ENCODE assay signal across 19 cellular contexts in the genomic region with DNA sequence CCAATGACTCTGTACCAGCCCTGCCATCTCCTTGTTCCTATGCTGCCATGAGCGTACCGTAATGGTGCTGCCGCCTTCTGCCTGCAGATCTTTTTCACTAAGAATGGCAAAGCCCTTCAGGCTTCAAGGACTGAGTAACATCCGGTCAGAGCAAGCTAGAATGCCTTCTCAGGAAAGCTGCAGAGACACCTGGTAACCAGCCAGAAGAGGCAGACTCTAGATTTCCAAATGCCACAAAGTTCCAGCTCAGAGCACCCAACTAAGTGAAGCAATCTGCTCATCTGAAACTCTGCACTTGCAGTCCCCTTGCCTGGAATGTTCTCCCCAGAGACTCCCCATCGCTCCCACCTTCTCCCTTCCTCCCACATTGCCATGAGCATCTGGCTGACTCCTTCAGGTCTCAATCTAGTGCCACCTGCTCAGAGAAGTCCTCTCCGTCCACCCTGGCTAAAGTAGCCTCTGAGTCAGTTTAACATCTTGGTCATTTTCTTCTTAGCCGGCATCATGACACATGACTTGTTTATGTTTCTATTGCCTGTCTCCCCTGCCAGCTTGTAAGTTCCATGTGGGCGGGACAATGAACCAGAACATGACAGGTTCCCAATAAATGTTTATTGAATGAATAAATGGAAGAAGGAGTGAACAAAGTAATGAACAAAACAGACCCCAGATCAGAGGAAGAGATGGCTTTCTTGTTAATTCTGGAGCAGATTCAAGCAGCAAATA. TPM values are rescaled to one million over a fixed set of nuclear protein-coding genes. Genes with fewer than 3 reads are reported as not detected.
DNase-seq lines count a peak whose midpoint lies in the region; ATAC-seq, FAIRE-seq and TF ChIP-seq lines count a peak whose summit lies in the region.
"Had no signal": no experiment of that assay in that cellular context is flagged by ENCODE, and none has a peak within 500 bp of the region (broad histone marks: within the 10 kb centered on the region; RNA-seq: fewer than 3 reads in every experiment).

No MANE protein-coding gene starts in this region.

- H3K36me3 ChIP-seq in HepG2 (replicated peaks in 1 of 2; ENCODE audit: control insufficient read depth in 1 of 2, insufficient read depth in 2 of 2, low read length in 2 of 2), result no peaks in the 10 kb centered on the region; a peak in 1 of 5 replicates

- no TSS peak for BruUV-seq in HepG2 (replicated peaks; lab: Mats Ljungman, UMichigan)

- TF ChIP-seq RAD21 in HepG2 (CRISPR knock-in tag; IDR thresholded peaks at IDR 0.05), result no peak

- H3K4me3 ChIP-seq in HepG2 (replicated peaks in 1 of 3; ENCODE audit: insufficient read depth in 1 of 3, low read depth in 2 of 3, low read length in 3 of 3), result no peak overlapping the region
- H3K4me3 ChIP-seq: skin epidermis, testis had no signal

- no peak; the same call in 1 of the 2 replicates for TF ChIP-seq CTCF in HepG2 (CRISPR knock-in tag; IDR thresholded peaks at IDR 0.05)
- TF ChIP-seq CTCF in GM10266 (IDR thresholded peaks at IDR 0.05; ENCODE audit: control insufficient read depth, insufficient read depth, low read depth, missing control alignments), result no peak

- CTCF ChIA-PET in HepG2 (lab: Yijun Ruan, JAX; ENCODE audit: low intra/inter-chr PET ratio, low total read pairs), result interaction anchor here (3.4 kb wide), 1 partner anchor 124 kb away, joined by 19 read pairs; no protein-coding TSS in a partner anchor

- H3K27me3 ChIP-seq in HepG2 (ENCODE audit: control insufficient read depth in 1 of 2, insufficient read depth in 2 of 2, low read length in 2 of 2), result no peaks in the 10 kb centered on the region
- H3K27me3 ChIP-seq: testis had no signal

- POLR2A ChIA-PET in HepG2 (lab: Yijun Ruan, JAX), result no interaction called here

- no peak for TF ChIP-seq POLR2A in HepG2 (IDR thresholded peaks at IDR 0.05; ENCODE audit: insufficient read depth in 1 of 2, low read depth in 2 of 2, low read length in 2 of 2)

- ATAC-seq in HepG2 (no peak), HG02642 (IDR thresholded peaks at IDR 0.05; ENCODE audit: poor library complexity, unreplicated experiment) (no peak), HG03521 (IDR thresholded peaks at IDR 0.05; ENCODE audit: unreplicated experiment) (no peak)
- ATAC-seq: activated CD8-positive, alpha-beta T cell treated with anti-CD3 and anti-CD28 coated beads, Interleukin-2, amount 10 ng/mL, durations not matched to agents 7 days and 5 days; naive thymus-derived CD4-positive, alpha-beta T cell had no signal

- DNase-seq in CD1c-positive myeloid dendritic cell (ENCODE audit: extremely low spot score) (peak; percentile 64), HT1080 (ENCODE audit: low read depth) (peak; percentile 62), amniotic epithelial cell (ENCODE audit: low read depth) (peak; percentile 56), HepG2 (ENCODE audit: low spot score) (no peak), GM10266 (ENCODE audit: extremely low spot score) (no peak), NCI-H2081 (lab: John Stamatoyannopoulos, UW) (no peak)
- DNase-seq: activated CD8-positive, alpha-beta T cell treated with anti-CD3 and anti-CD28 coated beads, Interleukin-2, amount 10 ng/mL, durations not matched to agents 7 days and 5 days; activated naive CD4-positive, alpha-beta T cell; foreskin melanocyte; naive thymus-derived CD4-positive, alpha-beta T cell; NCI-H1092; NCI-H2227 treated with DMSO at 0.1 percent for 48 hours; testis had no signal

- no peak overlapping the region for H3K27ac ChIP-seq in HepG2 (ENCODE audit: extremely low read length, insufficient read depth, low read length)
- H3K27ac ChIP-seq: testis had no signal

- H2AFZ ChIP-seq in HepG2 (ENCODE audit: low read length), result no peak overlapping the region

- no peaks in the 10 kb centered on the region for H4K20me1 ChIP-seq in HepG2 (ENCODE audit: insufficient read depth, low read length)

- H3K79me2 ChIP-seq in HepG2 (ENCODE audit: insufficient read depth, low read length), result no peaks in the 10 kb centered on the region

- in situ Hi-C loops in HepG2 (cut with HindIII; ENCODE audit: extremely low pct_ligation_motif_present, low pct_unique_long_range_greater_than_20kb), result no loop called here

- H3K9me3 ChIP-seq in HepG2 (ENCODE audit: low read length), result no peaks in the 10 kb centered on the region
- H3K9me3 ChIP-seq: testis had no signal

- peaks cover 67% of the 10 kb centered on the region for H3K4me1 ChIP-seq in HepG2 (ENCODE audit: insufficient read depth, low read length)

- TF ChIP-seq EP300 in HepG2 (IDR thresholded peaks at IDR 0.05; ENCODE audit: low read depth in 2 of 2, low read length in 2 of 2), result no peak
- no peak for TF ChIP-seq EP300 in HepG2 (CRISPR knock-in tag; IDR thresholded peaks at IDR 0.05; ENCODE audit: borderline replicate concordance)

- no peak overlapping the region for H3K9ac ChIP-seq in HepG2 (ENCODE audit: insufficient read depth, low read depth, low read length)

- WGBS in HepG2 (ENCODE audit: low lambda C conversion rate), result 58% methylated on average over 8 of the region's 8 CpGs

- FAIRE-seq in HepG2 (lab: Jason Lieb, UNC), result no peak
- FAIRE-seq: keratinocyte had no signal

- intact Hi-C loops in HepG2 (cut with micrococcal nuclease; ENCODE audit: unreplicated experiment), result loop anchor here (5.0 kb wide), 1 partner anchor 35 kb away; no protein-coding TSS in a partner anchor

- no peak overlapping the region for H3K4me2 ChIP-seq in HepG2 (ENCODE audit: low read depth, low read length)

TF ChIP-seq in HepG2, 621 proteins besides CTCF, POLR2A, EP300 and RAD21 (continues in another document):
- TF ChIP-seq, protein P1, sequence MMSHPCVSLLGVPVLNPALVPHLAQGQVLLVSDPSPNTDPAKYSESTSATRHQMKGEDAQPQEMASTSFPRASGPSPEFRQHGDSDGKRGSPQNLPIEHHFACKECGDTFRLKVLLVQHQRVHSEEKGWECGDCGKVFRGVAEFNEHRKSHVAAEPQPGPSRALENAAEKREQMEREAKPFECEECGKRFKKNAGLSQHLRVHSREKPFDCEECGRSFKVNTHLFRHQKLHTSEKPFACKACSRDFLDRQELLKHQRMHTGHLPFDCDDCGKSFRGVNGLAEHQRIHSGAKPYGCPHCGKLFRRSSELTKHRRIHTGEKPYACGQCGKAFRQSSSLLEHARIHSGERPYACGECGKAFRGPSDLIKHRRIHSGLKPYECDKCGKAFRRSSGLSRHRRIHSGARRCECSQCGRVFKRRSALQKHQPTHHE (CRISPR knock-in tag; IDR thresholded peaks at IDR 0.05; ENCODE audit: borderline replicate concordance), result no peak

RNA-seq across cellular contexts. Expression of gene OCSTAMP, which starts 6.9 kb away (rescaled TPM):
- total RNA-seq in HT1080 (2014; rRNA removed; shearing (Covaris generic)), result not detected in 2 replicates
- polyA plus RNA-seq in HT1080 (2015; cell fraction: cytosol; rRNA removed), result 0.06 TPM in 1 of 2 replicates, not detected in the other
- polyA plus RNA-seq in HT1080 (2015; cell fraction: nucleus; rRNA removed), result not detected in 2 replicates
- total RNA-seq in HepG2 (2016; rRNA removed; fragmentation: Illumina TruSeq; extraction: Trizol), result not detected in 2 replicates
- total RNA-seq in HepG2 (2016; cell fraction: cytosol; rRNA removed; fragmentation: Illumina TruSeq; extraction: Trizol; ENCODE audit: low read depth), result not detected in 2 replicates
- not detected in 2 replicates for total RNA-seq in HepG2 (2016; cell fraction: insoluble cytoplasmic fraction; rRNA removed; fragmentation: Illumina TruSeq; extraction: Trizol)
- not detected in 2 replicates for total RNA-seq in HepG2 (2016; cell fraction: membrane; rRNA removed; fragmentation: Illumina TruSeq; extraction: Trizol)
- total RNA-seq in HepG2 (2016; cell fraction: nucleus; rRNA removed; fragmentation: Illumina TruSeq; extraction: Trizol), result not detected in 2 replicates
- not detected in 2 replicates for polyA plus RNA-seq in HepG2 (2011; rRNA removed)
- polyA plus RNA-seq in HepG2 (2011; cell fraction: cytosol; rRNA removed), result not detected in 2 replicates
- polyA plus RNA-seq in HepG2 (2011; cell fraction: nucleus; rRNA removed), result not detected in 2 replicates
- polyA plus RNA-seq in HepG2 (2012), result not detected in 2 replicates
- not detected in 2 replicates for polyA plus RNA-seq in HepG2 (2016; cell fraction: cytosol; fragmentation: Illumina TruSeq; extraction: Trizol; ENCODE audit: low read depth)
- polyA plus RNA-seq in HepG2 (2016; cell fraction: insoluble cytoplasmic fraction; fragmentation: Illumina TruSeq; extraction: Trizol; ENCODE audit: low read depth), result not detected in 2 replicates
- polyA plus RNA-seq in HepG2 (2016; cell fraction: membrane; fragmentation: Illumina TruSeq; extraction: Trizol; ENCODE audit: low read depth), result not detected in 2 replicates
- polyA plus RNA-seq in HepG2 (2016; cell fraction: nucleus; fragmentation: Illumina TruSeq; extraction: Trizol; ENCODE audit: insufficient read depth, low read depth), result not detected in 2 replicates
- not detected in 2 replicates for polyA minus RNA-seq in HepG2 (2011; rRNA and poly(A)+ RNA removed; ENCODE audit: low replicate concordance)
- not detected in 2 replicates for polyA minus RNA-seq in HepG2 (2011; cell fraction: cytosol; rRNA and poly(A)+ RNA removed)
- polyA minus RNA-seq in HepG2 (2011; cell fraction: nucleus; rRNA and poly(A)+ RNA removed), result not detected in 2 replicates
- total RNA-seq: activated CD8-positive, alpha-beta T cell treated with anti-CD3 and anti-CD28 coated beads, Interleukin-2, amount 10 ng/mL, durations not matched to agents 7 days and 5 days; chondrocyte; naive thymus-derived CD4-positive, alpha-beta T cell; T-helper 2 cell treated with Interferon-gamma antibody and Interleukin-4, amounts not matched to agents 100 ng/mL and 5 ng/mL, for 36 hours had no signal
- polyA plus RNA-seq: keratinocyte; naive thymus-derived CD4-positive, alpha-beta T cell had no signal

RNA-seq across cellular contexts. Expression of gene ZNF334, which starts 44.0 kb away (rescaled TPM):
- not detected in 2 replicates for total RNA-seq in HT1080 (2014; rRNA removed; shearing (Covaris generic))
- polyA plus RNA-seq in HT1080 (2015; cell fraction: cytosol; rRNA removed), result not detected in 2 replicates
- not detected in 2 replicates for polyA plus RNA-seq in HT1080 (2015; cell fraction: nucleus; rRNA removed)
- 4.8 and 5.3 TPM in 2 replicates for total RNA-seq in HepG2 (2016; rRNA removed; fragmentation: Illumina TruSeq; extraction: Trizol)
- 0.88 and 1.0 TPM in 2 replicates for total RNA-seq in HepG2 (2016; cell fraction: cytosol; rRNA removed; fragmentation: Illumina TruSeq; extraction: Trizol; ENCODE audit: low read depth)
- total RNA-seq in HepG2 (2016; cell fraction: insoluble cytoplasmic fraction; rRNA removed; fragmentation: Illumina TruSeq; extraction: Trizol), result 4.7 and 5.1 TPM in 2 replicates
- 1.7 and 2.4 TPM in 2 replicates for total RNA-seq in HepG2 (2016; cell fraction: membrane; rRNA removed; fragmentation: Illumina TruSeq; extraction: Trizol)
- 11.4 and 12.3 TPM in 2 replicates for total RNA-seq in HepG2 (2016; cell fraction: nucleus; rRNA removed; fragmentation: Illumina TruSeq; extraction: Trizol)
- polyA plus RNA-seq in HepG2 (2011; rRNA removed), result 6.9 and 7.8 TPM in 2 replicates
- 1.3 and 1.9 TPM in 2 replicates for polyA plus RNA-seq in HepG2 (2011; cell fraction: cytosol; rRNA removed)
- 15.7 and 19.6 TPM in 2 replicates for polyA plus RNA-seq in HepG2 (2011; cell fraction: nucleus; rRNA removed)
- polyA plus RNA-seq in HepG2 (2012), result 3.0 and 4.6 TPM in 2 replicates
- polyA plus RNA-seq in HepG2 (2016; cell fraction: cytosol; fragmentation: Illumina TruSeq; extraction: Trizol; ENCODE audit: low read depth), result 0.20 and 0.32 TPM in 2 replicates
- polyA plus RNA-seq in HepG2 (2016; cell fraction: insoluble cytoplasmic fraction; fragmentation: Illumina TruSeq; extraction: Trizol; ENCODE audit: low read depth), result 4.3 and 4.8 TPM in 2 replicates
- 0.69 and 0.77 TPM in 2 replicates for polyA plus RNA-seq in HepG2 (2016; cell fraction: membrane; fragmentation: Illumina TruSeq; extraction: Trizol; ENCODE audit: low read depth)
- polyA plus RNA-seq in HepG2 (2016; cell fraction: nucleus; fragmentation: Illumina TruSeq; extraction: Trizol; ENCODE audit: insufficient read depth, low read depth), result 31.6 and 32.6 TPM in 2 replicates
- polyA minus RNA-seq in HepG2 (2011; rRNA and poly(A)+ RNA removed; ENCODE audit: low replicate concordance), result 2.8 TPM in 1 of 2 replicates, not detected in the other
- polyA minus RNA-seq in HepG2 (2011; cell fraction: cytosol; rRNA and poly(A)+ RNA removed), result 1.7 and 1.8 TPM in 2 replicates
- 22.5 and 32.0 TPM in 2 replicates for polyA minus RNA-seq in HepG2 (2011; cell fraction: nucleus; rRNA and poly(A)+ RNA removed)
- polyA plus RNA-seq: naive thymus-derived CD4-positive, alpha-beta T cell had no signal

Comparison
In these comparisons a context has a peak if more than half of its experiments do, and no peak if none do; other contexts are left out.
1. DNase-seq: peak in CD1c-positive myeloid dendritic cell (single experiment), HT1080 (single experiment) and amniotic epithelial cell (single experiment); none in HepG2 (single experiment), GM10266 (single experiment) and NCI-H2081 (0 of 2).